In the genomic region with DNA sequence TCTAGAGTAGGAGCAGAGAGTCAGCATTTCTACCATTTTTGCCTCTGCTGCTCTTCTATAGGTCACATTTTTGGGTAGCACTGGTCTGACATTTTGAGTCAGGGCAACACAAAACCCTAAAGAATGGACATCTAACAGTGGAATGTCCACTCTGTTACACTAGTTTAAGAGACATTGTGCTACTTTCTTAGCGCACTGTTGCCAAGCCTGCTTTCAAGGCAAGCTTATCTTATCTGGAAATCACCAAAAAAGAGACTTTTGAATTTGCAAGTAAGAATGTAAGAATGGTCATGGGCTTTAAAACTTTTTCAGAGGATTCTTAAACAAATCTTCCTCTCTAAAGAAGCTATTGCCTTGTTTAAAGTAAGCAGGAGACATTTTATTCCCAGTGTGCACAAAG, we compare ENCODE assay signal across 1 cellular context.
TF ChIP-seq lines count a peak whose summit lies in the region.

No MANE protein-coding gene starts in this region.

TF ChIP-seq in IMR-90, 13 proteins besides CTCF, POLR2A, EP300 and RAD21 (continued from another document):
- TF ChIP-seq, protein P1, sequence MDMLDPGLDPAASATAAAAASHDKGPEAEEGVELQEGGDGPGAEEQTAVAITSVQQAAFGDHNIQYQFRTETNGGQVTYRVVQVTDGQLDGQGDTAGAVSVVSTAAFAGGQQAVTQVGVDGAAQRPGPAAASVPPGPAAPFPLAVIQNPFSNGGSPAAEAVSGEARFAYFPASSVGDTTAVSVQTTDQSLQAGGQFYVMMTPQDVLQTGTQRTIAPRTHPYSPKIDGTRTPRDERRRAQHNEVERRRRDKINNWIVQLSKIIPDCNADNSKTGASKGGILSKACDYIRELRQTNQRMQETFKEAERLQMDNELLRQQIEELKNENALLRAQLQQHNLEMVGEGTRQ (IDR thresholded peaks at IDR 0.05; ENCODE audit: low read depth, low read length): no peak
- TF ChIP-seq FOS (IDR thresholded peaks at IDR 0.05; ENCODE audit: low read depth, low read length) (no peak), CHD1 (IDR thresholded peaks at IDR 0.05; ENCODE audit: low read depth, low read length) (no peak)
TF ChIP-seq in IMR-90: peak in this region for 0.
